In genomic region chr14:102584871-102585869, GRCh38 we compare ENCODE assay signal across 15 cellular contexts. TPM values are rescaled to one million over a fixed set of nuclear protein-coding genes. Genes with fewer than 3 reads are reported as not detected.
DNase-seq lines count a peak whose midpoint lies in the region; ATAC-seq, FAIRE-seq and TF ChIP-seq lines count a peak whose summit lies in the region.
"Had no signal": no experiment of that assay in that cellular context is flagged by ENCODE, and none has a peak within 500 bp of the region (broad histone marks: within the 10 kb centered on the region; RNA-seq: fewer than 3 reads in every experiment).

No MANE protein-coding gene starts in this region.

- H3K9me3 ChIP-seq in SK-N-SH, result no peaks in the 10 kb centered on the region
- H3K9me3 ChIP-seq: thyroid gland had no signal

- TF ChIP-seq EP300 in SK-N-SH (IDR thresholded peaks at IDR 0.05; ENCODE audit: borderline replicate concordance in 1 of 2, low read depth in 1 of 2, low read length in 1 of 2), result no peak

- WGBS in SK-N-SH (ENCODE audit: low lambda C conversion rate), result 88% methylated on average over 16 of the region's 24 CpGs

- ATAC-seq in SK-N-SH treated with all-trans-retinoic acid at 6 μM for 48 hours, result no peak
- ATAC-seq in left colon, result peak; percentile 86
- peak; percentile 42 for ATAC-seq in stimulated activated effector memory CD8-positive, alpha-beta T cell treated with anti-CD3 and anti-CD28 coated beads, Interleukin-12 subunit alpha, Interleukin-12 subunit beta, amount 100 ng/mL, for 72 hours
- ATAC-seq in T-cell (replicated peaks in 1 of 4), result no peak
- ATAC-seq in GM18517 (IDR thresholded peaks at IDR 0.05; ENCODE audit: unreplicated experiment), result no peak
- ATAC-seq: Right ventricle myocardium inferior had no signal

- no peaks in the 10 kb centered on the region for H3K27me3 Mint-ChIP-seq in T-cell

- no peak overlapping the region for H3K27ac ChIP-seq in SK-N-SH (ENCODE audit: low read depth in 2 of 2, low read length in 1 of 2)
- H3K27ac ChIP-seq: 22Rv1, thyroid gland had no signal

- TF ChIP-seq CTCF in SK-N-SH (IDR thresholded peaks at IDR 0.05) (no peak), bronchial epithelial cell (IDR thresholded peaks at IDR 0.05; ENCODE audit: insufficient read depth, low read length, severe bottlenecking) (no peak)

- H3K4me1 Mint-ChIP-seq in stimulated activated effector memory CD8-positive, alpha-beta T cell treated with anti-CD3 and anti-CD28 coated beads, Interleukin-12 subunit alpha, Interleukin-12 subunit beta, amount 100 ng/mL, for 72 hours, result peaks cover 6% of the 10 kb centered on the region
- no peaks in the 10 kb centered on the region for H3K4me1 Mint-ChIP-seq in T-cell

- no peak for FAIRE-seq in bronchial epithelial cell (lab: Jason Lieb, UNC)

- intact Hi-C loops in left colon (cut with DNase I, micrococcal nuclease), result no loop called here

- peaks cover 3 to 6% of the 10 kb centered on the region in 2 experiments; a peak in 3 of 4 replicates for H3K4me1 ChIP-seq in SK-N-SH (ENCODE audit: control insufficient read depth in 1 of 2, insufficient read depth in 2 of 2, low read depth in 1 of 2, low read length in 1 of 2)
- H3K4me1 ChIP-seq: thyroid gland had no signal

- no peaks in the 10 kb centered on the region for H3K9me3 Mint-ChIP-seq in stimulated activated effector memory CD8-positive, alpha-beta T cell treated with anti-CD3 and anti-CD28 coated beads, Interleukin-12 subunit alpha, Interleukin-12 subunit beta, amount 100 ng/mL, for 72 hours
- no peaks in the 10 kb centered on the region for H3K9me3 Mint-ChIP-seq in T-cell

- DNase-seq in SK-N-SH (peak; percentile 43), bronchial epithelial cell (ENCODE audit: low read depth) (peak; percentile 77), left colon (peak; percentile 38 to 51), T-cell (no peak), NCI-H1105 treated with DMSO at 0.1 percent for 48 hours (lab: John Stamatoyannopoulos, UW) (no peak)
- no peak for DNase-seq in stimulated activated effector memory CD8-positive, alpha-beta T cell treated with anti-CD3 and anti-CD28 coated beads, Interleukin-12 subunit alpha, Interleukin-12 subunit beta, amount 100 ng/mL, for 72 hours (ENCODE audit: low spot score in 2 of 2)
- DNase-seq: activated CD8-positive, alpha-beta memory T cell treated with anti-CD3 and anti-CD28 coated beads, Interleukin-2, amount 50 U/mL, for 4 hours; head of caudate nucleus; NCI-H1048; NCI-H510A treated with DMSO at 0.1 percent for 48 hours; thyroid gland had no signal

- no peaks in the 10 kb centered on the region for H3K36me3 ChIP-seq in SK-N-SH (replicated peaks in 1 of 2; ENCODE audit: control insufficient read depth in 1 of 2, insufficient read depth in 2 of 2, low read length in 1 of 2)
- no peaks in the 10 kb centered on the region for H3K36me3 ChIP-seq in bronchial epithelial cell (ENCODE audit: control insufficient read depth, insufficient read depth, low read length)
- H3K36me3 ChIP-seq: thyroid gland had no signal

- no peaks in the 10 kb centered on the region for H4K20me1 ChIP-seq in SK-N-SH (ENCODE audit: insufficient read depth)

- peaks cover 4% of the 10 kb centered on the region for H3F3A ChIP-seq in SK-N-SH (replicated peaks; ENCODE audit: insufficient read depth)

- CTCF ChIA-PET in SK-N-SH (lab: Yijun Ruan, JAX), result interaction anchor here (1.2 to 1.4 kb wide), 2 partner anchors 10 kb away, joined by 3 to 4 read pairs; no protein-coding TSS in a partner anchor
- CTCF ChIA-PET in T-cell (lab: Charles Lee), result no interaction called here

- POLR2A ChIA-PET in SK-N-SH (lab: Yijun Ruan, JAX), result no interaction called here
- POLR2A ChIA-PET in T-cell (lab: Charles Lee), result no interaction called here

- H3K79me2 ChIP-seq in SK-N-SH (ENCODE audit: insufficient read depth), result 0 out of 2 replicates have a peak, but pooled peaks cover under 1% of the 10 kb centered on the region

- peaks cover 5% of the 10 kb centered on the region for H3K36me3 Mint-ChIP-seq in stimulated activated effector memory CD8-positive, alpha-beta T cell treated with anti-CD3 and anti-CD28 coated beads, Interleukin-12 subunit alpha, Interleukin-12 subunit beta, amount 100 ng/mL, for 72 hours
- H3K36me3 Mint-ChIP-seq in T-cell, result no peaks in the 10 kb centered on the region

- no peak overlapping the region for H3K4me2 ChIP-seq in SK-N-SH

- H2AFZ ChIP-seq in SK-N-SH (ENCODE audit: low read depth), result no peak overlapping the region

- H3K9ac ChIP-seq in SK-N-SH, result no peak overlapping the region

- H3K9me2 ChIP-seq in SK-N-SH, result no peaks in the 10 kb centered on the region

- no peak overlapping the region for H3K27ac Mint-ChIP-seq in stimulated activated effector memory CD8-positive, alpha-beta T cell treated with anti-CD3 and anti-CD28 coated beads, Interleukin-12 subunit alpha, Interleukin-12 subunit beta, amount 100 ng/mL, for 72 hours
- H3K27ac Mint-ChIP-seq in T-cell, result no peak overlapping the region

- TF ChIP-seq RAD21 in SK-N-SH (IDR thresholded peaks at IDR 0.05; ENCODE audit: low read length), result no peak

- H3K4me3 Mint-ChIP-seq in stimulated activated effector memory CD8-positive, alpha-beta T cell treated with anti-CD3 and anti-CD28 coated beads, Interleukin-12 subunit alpha, Interleukin-12 subunit beta, amount 100 ng/mL, for 72 hours, result no peak overlapping the region
- H3K4me3 Mint-ChIP-seq in T-cell, result no peak overlapping the region

- H3K4me3 ChIP-seq in SK-N-SH (ENCODE audit: low read depth in 2 of 2, low read length in 1 of 2) (no peak overlapping the region), bronchial epithelial cell (ENCODE audit: low read depth, low read length) (no peak overlapping the region)
- H3K4me3 ChIP-seq: thyroid gland had no signal

- H3K27me3 ChIP-seq in SK-N-SH (ENCODE audit: insufficient read depth) (no peaks in the 10 kb centered on the region), bronchial epithelial cell (ENCODE audit: control insufficient read depth, insufficient read depth, low read length) (no peaks in the 10 kb centered on the region)
- H3K27me3 ChIP-seq: thyroid gland had no signal

TF ChIP-seq in SK-N-SH, 30 proteins besides CTCF, POLR2A, EP300 and RAD21:
- no peak for TF ChIP-seq FOXM1 (IDR thresholded peaks at IDR 0.05; ENCODE audit: low read depth)
- no peak for TF ChIP-seq ELF1 (IDR thresholded peaks at IDR 0.05)
- no peak for TF ChIP-seq MEF2A (IDR thresholded peaks at IDR 0.05; ENCODE audit: borderline replicate concordance, low read depth)
- no peak for TF ChIP-seq JUND (IDR thresholded peaks at IDR 0.05)
- TF ChIP-seq NFIC (IDR thresholded peaks at IDR 0.05; ENCODE audit: borderline replicate concordance), result no peak
- TF ChIP-seq ZBTB33 (IDR thresholded peaks at IDR 0.05; ENCODE audit: borderline replicate concordance, low read depth), result no peak

TF ChIP-seq in SK-N-SH treated with all-trans-retinoic acid at 6 μM for 48 hours, 23 proteins besides CTCF, POLR2A, EP300 and RAD21 (continues in another document):
- no peak for TF ChIP-seq ARNTL (CRISPR knock-in tag; IDR thresholded peaks at IDR 0.05; ENCODE audit: borderline replicate concordance, low read depth)
- no peak for TF ChIP-seq PATZ1 (CRISPR knock-in tag; IDR thresholded peaks at IDR 0.05; ENCODE audit: borderline replicate concordance)
- TF ChIP-seq TSHZ2 (CRISPR knock-in tag; IDR thresholded peaks at IDR 0.05), result no peak

RNA-seq across cellular contexts. Expression of gene RCOR1, which starts 7.3 kb away (rescaled TPM):
- 8.5 and 8.8 TPM in 2 replicates for polyA plus RNA-seq in SK-N-SH (2012; rRNA removed)
- 10.9 and 11.4 TPM in 2 replicates for polyA plus RNA-seq in SK-N-SH (2012; cell fraction: cytosol; rRNA removed)
- 9.1 and 15.4 TPM in 2 replicates for polyA plus RNA-seq in SK-N-SH (2012; cell fraction: nucleus; rRNA removed)
- 19.7 and 38.3 TPM in 2 replicates for total RNA-seq in bronchial epithelial cell
- total RNA-seq in left colon, result 10 to 100 TPM; 35.7 to 36.2 TPM
- 10 to 100 TPM; 17.7 to 25.0 (median 18.7) TPM for total RNA-seq in T-cell

Comparison
In these comparisons a context has a peak if more than half of its experiments do, and no peak if none do; other contexts are left out.
1. DNase-seq: peak in SK-N-SH (single experiment), bronchial epithelial cell (single experiment) and left colon (2 of 2); none in stimulated activated effector memory CD8-positive, alpha-beta T cell treated with anti-CD3 and anti-CD28 coated beads, Interleukin-12 subunit alpha, Interleukin-12 subunit beta, amount 100 ng/mL, for 72 hours (0 of 2), T-cell (0 of 34) and NCI-H1105 treated with DMSO at 0.1 percent for 48 hours (single experiment).
2. ATAC-seq: peak in left colon (single experiment) and stimulated activated effector memory CD8-positive, alpha-beta T cell treated with anti-CD3 and anti-CD28 coated beads, Interleukin-12 subunit alpha, Interleukin-12 subunit beta, amount 100 ng/mL, for 72 hours (single experiment); none in SK-N-SH treated with all-trans-retinoic acid at 6 μM for 48 hours (single experiment), T-cell (0 of 4) and GM18517 (single experiment).